ENCODE assay signal across 19 cellular contexts in genomic region chr4:90960840-90961239, GRCh38.
DNase-seq lines count a peak whose midpoint lies in the region; ATAC-seq and TF ChIP-seq lines count a peak whose summit lies in the region.
"Had no signal": no experiment of that assay in that cellular context is flagged by ENCODE, and none has a peak within 500 bp of the region (broad histone marks: within the 10 kb centered on the region; RNA-seq: fewer than 3 reads in every experiment).

No MANE protein-coding gene starts in this region.

- peak; percentile 31 for DNase-seq in NCI-H1436 (lab: John Stamatoyannopoulos, UW)
- no peak for DNase-seq in endothelial cell (ENCODE audit: low spot score)
- DNase-seq in COLO668 (lab: John Stamatoyannopoulos, UW; ENCODE audit: unreplicated experiment) = no peak
- DNase-seq in dermis blood vessel endothelial cell = no peak
- DNase-seq: central memory CD4-positive, alpha-beta T cell; DND-41; dorsolateral prefrontal cortex; foreskin fibroblast; naive B cell; NCI-H446 treated with DMSO at 0.1 percent for 48 hours; retina; RPMI8226; stimulated activated CD4-positive, alpha-beta T cell treated with anti-CD3 and anti-CD28 coated beads, Interleukin-4, amount 100 ng/mL, for 24 hours; stimulated activated naive CD4-positive, alpha-beta T cell treated with Interleukin-2 at 50 U/mL for 16 hours had no signal

- ATAC-seq in GM18511 (IDR thresholded peaks at IDR 0.05; ENCODE audit: unreplicated experiment) (peak; percentile 57), GM21390 (IDR thresholded peaks at IDR 0.05; ENCODE audit: unreplicated experiment) (peak; percentile 44), HG03045 (IDR thresholded peaks at IDR 0.05; ENCODE audit: unreplicated experiment) (no peak)
- ATAC-seq: activated T-helper 17 cell treated with anti-CD3 and anti-CD28 coated beads, Interleukin-2, amount 50 U/mL, for 72 hours had no signal

- TF ChIP-seq CTCF in endothelial cell (IDR thresholded peaks at IDR 0.05; ENCODE audit: unreplicated experiment) = peak; percentile 18

- H3K9me3 Mint-ChIP-seq in endothelial cell (ENCODE audit: unreplicated experiment) = no peaks in the 10 kb centered on the region

- no peaks in the 10 kb centered on the region for H3K27me3 Mint-ChIP-seq in endothelial cell (ENCODE audit: unreplicated experiment)
- H3K27me3 Mint-ChIP-seq: activated naive CD8-positive, alpha-beta T cell; activated T-helper 17 cell treated with anti-CD3 and anti-CD28 coated beads, Interleukin-2, amount 50 U/mL, for 72 hours; naive B cell had no signal

- H3K4me1 Mint-ChIP-seq in endothelial cell (ENCODE audit: unreplicated experiment) = peaks cover 2% of the 10 kb centered on the region
- H3K4me1 Mint-ChIP-seq: activated T-helper 17 cell treated with anti-CD3 and anti-CD28 coated beads, Interleukin-2, amount 50 U/mL, for 72 hours; naive B cell had no signal

- no peak overlapping the region for H3K4me3 Mint-ChIP-seq in endothelial cell (ENCODE audit: unreplicated experiment)
- H3K4me3 Mint-ChIP-seq: activated naive CD8-positive, alpha-beta T cell; activated T-helper 17 cell treated with anti-CD3 and anti-CD28 coated beads, Interleukin-2, amount 50 U/mL, for 72 hours; naive B cell had no signal

- H3K27ac Mint-ChIP-seq in endothelial cell (ENCODE audit: unreplicated experiment) = no peak overlapping the region
- H3K27ac Mint-ChIP-seq: activated naive CD8-positive, alpha-beta T cell; activated T-helper 17 cell treated with anti-CD3 and anti-CD28 coated beads, Interleukin-2, amount 50 U/mL, for 72 hours; naive B cell had no signal

- H3K36me3 Mint-ChIP-seq in endothelial cell (ENCODE audit: low read depth, unreplicated experiment) = no peaks in the 10 kb centered on the region
- H3K36me3 Mint-ChIP-seq: activated naive CD8-positive, alpha-beta T cell had no signal
